ENCODE assay signal across 16 cellular contexts in genomic region chr20:21020656-21021004, GRCh38.
"Had no signal": no experiment of that assay in that cellular context is flagged by ENCODE, and none has a peak within 500 bp of the region (broad histone marks: within the 10 kb centered on the region; RNA-seq: fewer than 3 reads in every experiment).

No MANE protein-coding gene starts in this region.

- H3K27ac Mint-ChIP-seq: activated CD4-positive, alpha-beta memory T cell treated with anti-CD3 and anti-CD28 coated beads for 36 hours; activated CD8-positive, alpha-beta memory T cell treated with anti-CD3 and anti-CD28 coated beads, Interleukin-2, amount 10 ng/mL, durations not matched to agents 7 days and 5 days; activated naive CD4-positive, alpha-beta T cell treated with anti-CD3 and anti-CD28 coated beads, Interleukin-2, amount 50 U/mL, for 24 hours; activated T-cell treated with anti-CD3 and anti-CD28 coated beads, Interleukin-2, amount 50 U/mL, for 24 hours; natural killer cell treated with Interleukin-12 subunit alpha and Interleukin-12 subunit beta and Interleukin-15 and Interleukin-18, amount 100 ng/mL, for 72 hours; stimulated activated effector memory CD8-positive, alpha-beta T cell treated with anti-CD3 and anti-CD28 coated beads, Interleukin-12 subunit alpha, Interleukin-12 subunit beta, amount 100 ng/mL, for 72 hours had no signal

- H3K36me3 ChIP-seq: brain microvascular endothelial cell, heart right ventricle, tibial artery, vagina had no signal

- H3K27ac ChIP-seq: brain microvascular endothelial cell, heart right ventricle, tibial artery, vagina, VCaP had no signal

- H3K4me1 Mint-ChIP-seq: activated CD8-positive, alpha-beta memory T cell treated with anti-CD3 and anti-CD28 coated beads, Interleukin-2, amount 10 ng/mL, durations not matched to agents 7 days and 5 days; activated naive CD4-positive, alpha-beta T cell treated with anti-CD3 and anti-CD28 coated beads, Interleukin-2, amount 50 U/mL, for 24 hours; stimulated activated effector memory CD8-positive, alpha-beta T cell treated with anti-CD3 and anti-CD28 coated beads, Interleukin-12 subunit alpha, Interleukin-12 subunit beta, amount 100 ng/mL, for 72 hours had no signal

- ATAC-seq: activated CD8-positive, alpha-beta memory T cell treated with anti-CD3 and anti-CD28 coated beads, Interleukin-2, amount 10 ng/mL, durations not matched to agents 7 days and 5 days; left lobe of liver; stimulated activated effector memory CD8-positive, alpha-beta T cell treated with anti-CD3 and anti-CD28 coated beads, Interleukin-12 subunit alpha, Interleukin-12 subunit beta, amount 100 ng/mL, for 72 hours had no signal

- H3K9me3 ChIP-seq: heart right ventricle, tibial artery, vagina had no signal

- FAIRE-seq: frontal cortex, islet of Langerhans had no signal

- DNase-seq: activated CD4-positive, alpha-beta memory T cell treated with anti-CD3 and anti-CD28 coated beads for 36 hours; activated CD8-positive, alpha-beta memory T cell treated with anti-CD3 and anti-CD28 coated beads, Interleukin-2, amount 10 ng/mL, durations not matched to agents 7 days and 5 days; activated effector memory CD4-positive, alpha-beta T cell treated with Interleukin-2 at 50 U/mL for 16 hours; activated T-cell treated with anti-CD3 and anti-CD28 coated beads, Interleukin-2, amount 50 U/mL, for 24 hours; brain microvascular endothelial cell; effector memory CD4-positive, alpha-beta T cell; tibial artery had no signal

- H3K27me3 ChIP-seq: brain microvascular endothelial cell, vagina had no signal

- H3K9me3 Mint-ChIP-seq: activated CD4-positive, alpha-beta memory T cell treated with anti-CD3 and anti-CD28 coated beads for 36 hours; activated naive CD4-positive, alpha-beta T cell treated with anti-CD3 and anti-CD28 coated beads, Interleukin-2, amount 50 U/mL, for 24 hours; activated T-cell treated with anti-CD3 and anti-CD28 coated beads, Interleukin-2, amount 50 U/mL, for 24 hours; natural killer cell treated with Interleukin-12 subunit alpha and Interleukin-12 subunit beta and Interleukin-15 and Interleukin-18, amount 100 ng/mL, for 72 hours; stimulated activated effector memory CD8-positive, alpha-beta T cell treated with anti-CD3 and anti-CD28 coated beads, Interleukin-12 subunit alpha, Interleukin-12 subunit beta, amount 100 ng/mL, for 72 hours had no signal

- H3K36me3 Mint-ChIP-seq: activated CD4-positive, alpha-beta memory T cell treated with anti-CD3 and anti-CD28 coated beads for 36 hours; activated CD8-positive, alpha-beta memory T cell treated with anti-CD3 and anti-CD28 coated beads, Interleukin-2, amount 10 ng/mL, durations not matched to agents 7 days and 5 days; activated naive CD4-positive, alpha-beta T cell treated with anti-CD3 and anti-CD28 coated beads, Interleukin-2, amount 50 U/mL, for 24 hours; natural killer cell treated with Interleukin-12 subunit alpha and Interleukin-12 subunit beta and Interleukin-15 and Interleukin-18, amount 100 ng/mL, for 72 hours; stimulated activated effector memory CD8-positive, alpha-beta T cell treated with anti-CD3 and anti-CD28 coated beads, Interleukin-12 subunit alpha, Interleukin-12 subunit beta, amount 100 ng/mL, for 72 hours had no signal

- H3K4me3 Mint-ChIP-seq: activated CD4-positive, alpha-beta memory T cell treated with anti-CD3 and anti-CD28 coated beads for 36 hours; activated CD8-positive, alpha-beta memory T cell treated with anti-CD3 and anti-CD28 coated beads, Interleukin-2, amount 10 ng/mL, durations not matched to agents 7 days and 5 days; activated naive CD4-positive, alpha-beta T cell treated with anti-CD3 and anti-CD28 coated beads, Interleukin-2, amount 50 U/mL, for 24 hours; activated T-cell treated with anti-CD3 and anti-CD28 coated beads, Interleukin-2, amount 50 U/mL, for 24 hours; natural killer cell treated with Interleukin-12 subunit alpha and Interleukin-12 subunit beta and Interleukin-15 and Interleukin-18, amount 100 ng/mL, for 72 hours; stimulated activated effector memory CD8-positive, alpha-beta T cell treated with anti-CD3 and anti-CD28 coated beads, Interleukin-12 subunit alpha, Interleukin-12 subunit beta, amount 100 ng/mL, for 72 hours had no signal

- H3K4me3 ChIP-seq: tibial artery, vagina had no signal
